ENCODE assay signal across 8 cellular contexts in genomic region chr14:104816678-104816945, GRCh38. TPM values are rescaled to one million over a fixed set of nuclear protein-coding genes. Genes with fewer than 3 reads are reported as not detected.
A peak's percentile ranks its signal among the peaks of the same experiment; 100 is the strongest.
DNase-seq lines count a peak whose midpoint lies in the region; ATAC-seq and TF ChIP-seq lines count a peak whose summit lies in the region.

No MANE protein-coding gene starts in this region.

- H3K9me2 ChIP-seq in OCI-LY7 (ENCODE audit: insufficient read depth, low read length) = no peaks in the 10 kb centered on the region

- no peaks in the 10 kb centered on the region for H3K9me3 Mint-ChIP-seq in progenitor cell of endocrine pancreas (ENCODE audit: low read depth)

- intact Hi-C loops in OCI-LY7 (cut with micrococcal nuclease; ENCODE audit: unreplicated experiment) (no loop called here), left colon (cut with DNase I, micrococcal nuclease) (no loop called here)

- 0 out of 2 replicates have a peak overlapping the region, but pooled peaks have one; percentile 40 for H2AFZ ChIP-seq in OCI-LY7 (ENCODE audit: low read length)

- H3K4me3 ChIP-seq in GM06990 (replicated peaks; ENCODE audit: low read depth, low read length) (peak overlapping the region; percentile 87), OCI-LY7 (ENCODE audit: low read depth, low read length, poor library complexity, severe bottlenecking) (peak overlapping the region; percentile 77), epithelial cell of proximal tubule (ENCODE audit: low read depth, low read length) (peak overlapping the region; percentile 87)

- H3K4me1 Mint-ChIP-seq in progenitor cell of endocrine pancreas (ENCODE audit: low read depth) = peaks cover 3% of the 10 kb centered on the region

- H3K9me3 ChIP-seq in OCI-LY7 (ENCODE audit: low read length) = no peaks in the 10 kb centered on the region

- BruUV-seq in OCI-LY7 (replicated peaks; lab: Mats Ljungman, UMichigan) = no TSS peak

- H3K27ac ChIP-seq in OCI-LY7 (ENCODE audit: low read depth, low read length, poor library complexity, severe bottlenecking) = peak overlapping the region; percentile 48

- H3K79me2 ChIP-seq in OCI-LY7 (ENCODE audit: insufficient read depth, low read depth, low read length) = peaks cover 21% of the 10 kb centered on the region; the same call in 1 of the 2 replicates

- peak overlapping the region; percentile 88 for H3K4me3 Mint-ChIP-seq in progenitor cell of endocrine pancreas (ENCODE audit: low read depth)

- H3K4me2 ChIP-seq in OCI-LY7 (ENCODE audit: low read length) = peak overlapping the region; percentile 95

- peak overlapping the region; percentile 97 for H3K27ac Mint-ChIP-seq in progenitor cell of endocrine pancreas

- POLR2A ChIA-PET in OCI-LY7 (lab: Charles Lee) = no interaction called here

- no peak for TF ChIP-seq CTCF in GM06990 (IDR thresholded peaks at IDR 0.05; ENCODE audit: insufficient read depth, low read length, poor library complexity, severe bottlenecking)
- TF ChIP-seq CTCF in OCI-LY7 (conservative IDR thresholded peaks at IDR 0.05; ENCODE audit: low read length) = no peak
- no peak for TF ChIP-seq CTCF in epithelial cell of proximal tubule (conservative IDR thresholded peaks at IDR 0.05; ENCODE audit: low read depth, low read length)
- TF ChIP-seq CTCF in progenitor cell of endocrine pancreas (IDR thresholded peaks at IDR 0.05; ENCODE audit: unreplicated experiment) = no peak

- no peaks in the 10 kb centered on the region; the same call in 1 of the 2 replicates for H3K36me3 ChIP-seq in GM06990 (ENCODE audit: control insufficient read depth, insufficient read depth, low read length)
- peaks cover 7% of the 10 kb centered on the region for H3K36me3 ChIP-seq in OCI-LY7 (ENCODE audit: insufficient read depth, low read length)

- H4K20me1 ChIP-seq in OCI-LY7 (ENCODE audit: insufficient read depth, low read length) = 0 out of 2 replicates have a peak, but pooled peaks cover 5% of the 10 kb centered on the region

- no peaks in the 10 kb centered on the region for H3K36me3 Mint-ChIP-seq in progenitor cell of endocrine pancreas (ENCODE audit: insufficient read depth)

- peaks cover 19% of the 10 kb centered on the region for H3K4me1 ChIP-seq in OCI-LY7 (ENCODE audit: insufficient read depth, low read length, poor library complexity, severe bottlenecking)

- DNase-seq in GM06990 (ENCODE audit: extremely low read depth, insufficient read length) (no peak), OCI-LY7 (ENCODE audit: low spot score) (no peak), epithelial cell of proximal tubule (ENCODE audit: low read depth) (no peak), progenitor cell of endocrine pancreas (ENCODE audit: low spot score, unreplicated experiment) (no peak), left colon (no peak), NCI-H1417 treated with DMSO at 0.1 percent for 48 hours (lab: John Stamatoyannopoulos, UW) (no peak)

- no peaks in the 10 kb centered on the region for H3K27me3 Mint-ChIP-seq in progenitor cell of endocrine pancreas

- CTCF ChIA-PET in OCI-LY7 (lab: Charles Lee; ENCODE audit: unreplicated experiment) = no interaction called here

- no peaks in the 10 kb centered on the region for H3K27me3 ChIP-seq in GM06990 (replicated peaks; ENCODE audit: control insufficient read depth, insufficient read depth, low read length)

- no peak for ATAC-seq in HG02852 (IDR thresholded peaks at IDR 0.05; ENCODE audit: unreplicated experiment)
- ATAC-seq in left colon = no peak
- ATAC-seq in GM21423 (IDR thresholded peaks at IDR 0.05; ENCODE audit: unreplicated experiment) = no peak

RNA-seq across cellular contexts. Expression of gene ZBTB42, which starts 15.7 kb away (rescaled TPM):
- total RNA-seq in OCI-LY7 (2014; rRNA removed; shearing (Covaris generic)) = 0.98 and 2.4 TPM in 2 replicates
- 1.9 and 2.4 TPM in 2 replicates for total RNA-seq in OCI-LY7 (2022)
- total RNA-seq in epithelial cell of proximal tubule = 5.4 and 7.8 TPM in 2 replicates
- 12.3 and 12.6 TPM in 2 replicates for total RNA-seq in progenitor cell of endocrine pancreas
- total RNA-seq in left colon = 1 to 10 TPM; 7.2 to 9.2 TPM

RNA-seq across cellular contexts. Expression of gene AKT1, which starts 21.1 kb away (rescaled TPM):
- 75.4 and 83.0 TPM in 2 replicates for total RNA-seq in OCI-LY7 (2014; rRNA removed; shearing (Covaris generic))
- total RNA-seq in OCI-LY7 (2022) = 108 and 109 TPM in 2 replicates
- 162 and 203 TPM in 2 replicates for total RNA-seq in epithelial cell of proximal tubule
- 147 and 151 TPM in 2 replicates for total RNA-seq in progenitor cell of endocrine pancreas
- 100 to 1,000 TPM; 132 to 135 TPM for total RNA-seq in left colon

RNA-seq across cellular contexts. Expression of gene CEP170B, which starts 48.5 kb away (rescaled TPM):
- 0.16 TPM in 1 of 2 replicates, not detected in the other for total RNA-seq in OCI-LY7 (2014; rRNA removed; shearing (Covaris generic))
- total RNA-seq in OCI-LY7 (2022) (0.09 and 0.10 TPM in 2 replicates), epithelial cell of proximal tubule (28.9 and 30.9 TPM in 2 replicates), progenitor cell of endocrine pancreas (48.9 and 49.3 TPM in 2 replicates), left colon (10 to 100 TPM; 76.4 to 89.3 TPM)

Comparison
In these comparisons a context has a peak if more than half of its experiments do, and no peak if none do; other contexts are left out.
1. RNA of gene CEP170B, which starts 48.5 kb away (total RNA-seq): 76.4 to 89.3 TPM in left colon, 48.9 to 49.3 TPM in progenitor cell of endocrine pancreas and 28.9 to 30.9 TPM in epithelial cell of proximal tubule; 0.09 to 0.16 TPM in OCI-LY7; every median in the first group is over 10 times any median in the second.
2. Peak in every context shown above with its lines, with median percentiles within 50 percentile points of each other: H3K4me3 ChIP-seq.